1 cellular context compared by ENCODE assay signal in the genomic region with DNA sequence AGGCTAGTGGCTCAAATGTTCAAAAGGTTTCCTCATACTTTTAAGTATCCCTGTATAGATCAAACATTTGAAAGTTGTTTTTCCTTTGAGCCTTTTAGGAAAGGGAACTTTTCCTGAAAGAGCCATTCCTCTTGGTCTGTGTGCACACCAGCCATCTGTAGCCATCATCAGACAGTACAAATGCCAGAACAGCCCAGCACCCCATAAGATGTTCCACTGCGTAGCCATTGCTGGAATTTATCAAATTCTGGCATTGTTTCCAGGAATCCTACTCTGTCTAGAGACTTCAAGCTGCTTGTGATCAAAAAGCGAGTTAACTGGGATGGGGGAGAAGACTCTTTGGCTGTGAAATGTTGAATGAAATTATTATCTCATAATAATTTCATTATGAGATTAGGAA.
TF ChIP-seq lines count a peak whose summit lies in the region.

No MANE protein-coding gene starts in this region.

TF ChIP-seq in IMR-90, 13 proteins besides CTCF, POLR2A, EP300 and RAD21 (continued from another document):
- TF ChIP-seq, protein P1, sequence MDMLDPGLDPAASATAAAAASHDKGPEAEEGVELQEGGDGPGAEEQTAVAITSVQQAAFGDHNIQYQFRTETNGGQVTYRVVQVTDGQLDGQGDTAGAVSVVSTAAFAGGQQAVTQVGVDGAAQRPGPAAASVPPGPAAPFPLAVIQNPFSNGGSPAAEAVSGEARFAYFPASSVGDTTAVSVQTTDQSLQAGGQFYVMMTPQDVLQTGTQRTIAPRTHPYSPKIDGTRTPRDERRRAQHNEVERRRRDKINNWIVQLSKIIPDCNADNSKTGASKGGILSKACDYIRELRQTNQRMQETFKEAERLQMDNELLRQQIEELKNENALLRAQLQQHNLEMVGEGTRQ (IDR thresholded peaks at IDR 0.05; ENCODE audit: low read depth, low read length), result no peak
- TF ChIP-seq FOS (IDR thresholded peaks at IDR 0.05; ENCODE audit: low read depth, low read length) (no peak), RCOR1 (IDR thresholded peaks at IDR 0.05; ENCODE audit: insufficient replicate concordance, low read length) (no peak), MAZ (IDR thresholded peaks at IDR 0.05; ENCODE audit: borderline replicate concordance, low read depth, low read length) (no peak)
